ENCODE assay signal across 20 cellular contexts in genomic region chr3:172903642-172904041, GRCh38.
DNase-seq lines count a peak whose midpoint lies in the region; ATAC-seq and TF ChIP-seq lines count a peak whose summit lies in the region.
"Had no signal": no experiment of that assay in that cellular context is flagged by ENCODE, and none has a peak within 500 bp of the region (broad histone marks: within the 10 kb centered on the region; RNA-seq: fewer than 3 reads in every experiment).

No MANE protein-coding gene starts in this region.

- no peaks in the 10 kb centered on the region for H3K27me3 ChIP-seq in esophagus muscularis mucosa

- 54% methylated on average over 3 of the region's 3 CpGs for WGBS in esophagus muscularis mucosa

- TF ChIP-seq EP300 in esophagus muscularis mucosa (IDR thresholded peaks at IDR 0.05): no peak

- DNase-seq in NCI-H2196 (lab: John Stamatoyannopoulos, UW; ENCODE audit: unreplicated experiment) (peak; percentile 19), NCI-H2196 treated with DMSO at 0.1 percent for 48 hours (lab: John Stamatoyannopoulos, UW; ENCODE audit: unreplicated experiment) (no peak), Caki2 (ENCODE audit: low read depth) (peak; percentile 65), RPMI8226 (peak; percentile 21), mucosa of gallbladder (ENCODE audit: low spot score) (peak; percentile 13), esophagus muscularis mucosa (ENCODE audit: extremely low spot score) (no peak), cerebellar nuclear complex (lab: John Stamatoyannopoulos, UW) (no peak), sciatic nerve (ENCODE audit: low spot score) (no peak)
- DNase-seq: AML-193; CD4-positive, CD25-positive, alpha-beta regulatory T cell; GM23248; NCI-H1048; NCI-H187 treated with DMSO at 0.1 percent for 48 hours; NCI-H2227 treated with DMSO at 0.1 percent for 48 hours; NCI-H526; PC-3; SHP77 had no signal

- H3K4me1 ChIP-seq in esophagus muscularis mucosa: no peaks in the 10 kb centered on the region

- H3K36me3 ChIP-seq in esophagus muscularis mucosa: no peaks in the 10 kb centered on the region

- intact Hi-C loops in esophagus muscularis mucosa (cut with DNase I) (no loop called here), sciatic nerve (cut with DNase I) (no loop called here)

- in situ Hi-C loops in Caki2 (cut with HindIII; ENCODE audit: low pct_unique_long_range_greater_than_20kb, low sequenced_read_pairs): no loop called here

- H3K27ac ChIP-seq in esophagus muscularis mucosa (replicated peaks in 1 of 4): no peak overlapping the region
- H3K27ac ChIP-seq: GM23248, HL-60 had no signal

- H3K9me3 ChIP-seq in esophagus muscularis mucosa: no peaks in the 10 kb centered on the region

- TF ChIP-seq CTCF in esophagus muscularis mucosa (IDR thresholded peaks at IDR 0.05): no peak

- H3K4me3 ChIP-seq in esophagus muscularis mucosa: no peak overlapping the region
- H3K4me3 ChIP-seq: GM23248, K562 had no signal

- ATAC-seq in sciatic nerve: no peak
- ATAC-seq: HCT116, K562, PC-3 had no signal

- TF ChIP-seq POLR2A in esophagus muscularis mucosa (IDR thresholded peaks at IDR 0.05; ENCODE audit: low read depth): no peak

Comparison
In these comparisons a context has a peak if more than half of its experiments do, and no peak if none do; other contexts are left out.
1. DNase-seq: peak in NCI-H2196 (single experiment), Caki2 (single experiment), RPMI8226 (single experiment) and mucosa of gallbladder (single experiment); none in NCI-H2196 treated with DMSO at 0.1 percent for 48 hours (single experiment), esophagus muscularis mucosa (single experiment), cerebellar nuclear complex (0 of 2) and sciatic nerve (single experiment).